ENCODE assay signal across 1 cellular context in genomic region chrX:147911192-147912022, GRCh38.
TF ChIP-seq lines count a peak whose summit lies in the region.

Gene FMR1 (plus strand): TSS chrX:147911919. CDS start chrX:147912180, 261 bp downstream.

TF ChIP-seq in K562, 482 proteins besides CTCF, POLR2A, EP300 and RAD21 (continued from another document and continues in another):
- TF ChIP-seq CGGBP1 (CRISPR knock-in tag; IDR thresholded peaks at IDR 0.05) (no peak), PKNOX1 (IDR thresholded peaks at IDR 0.05) (peak; percentile 69), ELK3 (CRISPR knock-in tag; IDR thresholded peaks at IDR 0.05) (no peak), ZNF639 (CRISPR knock-in tag; conservative IDR thresholded peaks at IDR 0.05 in 1 of 2, IDR thresholded peaks at IDR 0.05 in 1 of 2) (peak in 1 of 2 experiments; percentile 77; a peak in 2 of 4 replicates), RAD51 (IDR thresholded peaks at IDR 0.05; ENCODE audit: borderline replicate concordance, low read depth) (peak; percentile 98), RBFOX2 (IDR thresholded peaks at IDR 0.05; ENCODE audit: low read depth, low read length) (peak; percentile 68), UBTF (IDR thresholded peaks at IDR 0.05; ENCODE audit: borderline replicate concordance in 1 of 2, low read depth in 2 of 2, low read length in 2 of 2) (0 out of 4 replicates have a peak, but pooled peaks of 1 of the 2 experiments have one; percentile 14), EHMT2 (IDR thresholded peaks at IDR 0.05) (no peak), HMGN3 (IDR thresholded peaks at IDR 0.05; ENCODE audit: borderline replicate concordance, extremely low read depth, insufficient read length, low read depth, low read length) (peak; percentile 42), TRIM24 (IDR thresholded peaks at IDR 0.05) (peak; percentile 78 to 80), ZNF134 (CRISPR knock-in tag; conservative IDR thresholded peaks at IDR 0.05) (0 out of 2 replicates have a peak, but pooled peaks have one; percentile 51), MNT (conservative IDR thresholded peaks at IDR 0.05) (peak; percentile 60 to 77; a peak in 3 of 4 replicates), ZNF766 (CRISPR knock-in tag; conservative IDR thresholded peaks at IDR 0.05) (no peak), ZFP36 (IDR thresholded peaks at IDR 0.05; ENCODE audit: low read depth, low read length, partially characterized antibody) (no peak), CHD2 (IDR thresholded peaks at IDR 0.05; ENCODE audit: low read depth, low read length) (peak; percentile 69), SMAD4 (CRISPR knock-in tag; conservative IDR thresholded peaks at IDR 0.05) (peak; percentile 29; the same call in 1 of the 2 replicates), E2F1 (CRISPR knock-in tag; IDR thresholded peaks at IDR 0.05) (peak; percentile 51; the same call in 1 of the 2 replicates), CREM (IDR thresholded peaks at IDR 0.05; ENCODE audit: low read depth) (peak; percentile 29; the same call in 1 of the 2 replicates), PRDM10 (IDR thresholded peaks at IDR 0.05; ENCODE audit: partially characterized antibody) (peak; percentile 89), ZBTB9 (CRISPR knock-in tag; IDR thresholded peaks at IDR 0.05) (0 out of 2 replicates have a peak, but pooled peaks have one; percentile 47), BACH1 (tag; IDR thresholded peaks at IDR 0.05) (no peak), BHLHE40 (IDR thresholded peaks at IDR 0.05; ENCODE audit: low read length) (peak; percentile 79; the same call in 1 of the 2 replicates), E2F6 (IDR thresholded peaks at IDR 0.05; ENCODE audit: borderline replicate concordance in 1 of 2, extremely low read depth in 1 of 2, insufficient read depth in 1 of 2, insufficient read length in 1 of 2, low read depth in 1 of 2, low read length in 1 of 2, poor library complexity in 1 of 2, severe bottlenecking in 1 of 2) (peak; percentile 98 to 99), BDP1 (IDR thresholded peaks at IDR 0.05; ENCODE audit: insufficient read depth, insufficient read length) (no peak), HDAC2 (IDR thresholded peaks at IDR 0.05) (0 out of 2 replicates have a peak, but pooled peaks have one; percentile 27), PYGO2 (tag; IDR thresholded peaks at IDR 0.05) (no peak), SP1 (CRISPR knock-in tag; IDR thresholded peaks at IDR 0.05) (peak; percentile 38), ZNF133 (CRISPR knock-in tag; IDR thresholded peaks at IDR 0.05) (no peak)
